In the genomic region with DNA sequence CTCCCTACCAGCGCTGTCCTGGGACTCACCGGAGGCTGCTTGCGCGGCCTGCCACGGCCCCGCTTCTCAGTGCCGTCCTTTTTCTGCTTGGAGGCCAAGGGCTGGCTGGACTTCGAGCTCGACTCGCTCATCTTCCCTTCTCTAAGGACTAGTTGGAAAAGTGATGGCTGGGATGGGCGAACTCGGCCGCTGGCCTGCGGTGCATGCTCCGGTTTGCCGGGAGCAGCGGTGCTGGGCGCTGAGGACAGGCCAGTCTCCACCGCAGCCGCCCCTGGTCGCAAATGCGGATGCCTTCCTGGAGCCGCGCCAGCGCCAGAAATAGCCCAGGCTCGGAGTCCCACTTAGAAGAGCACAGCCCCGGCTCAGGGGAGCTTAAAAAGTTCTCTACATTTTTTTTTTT, we compare ENCODE assay signal across 17 cellular contexts. TPM values are rescaled to one million over a fixed set of nuclear protein-coding genes. Genes with fewer than 3 reads are reported as not detected.
A peak's percentile ranks its signal among the peaks of the same experiment; 100 is the strongest.
DNase-seq lines count a peak whose midpoint lies in the region; ATAC-seq and TF ChIP-seq lines count a peak whose summit lies in the region.
"Had no signal": no experiment of that assay in that cellular context is flagged by ENCODE, and none has a peak within 500 bp of the region (broad histone marks: within the 10 kb centered on the region; RNA-seq: fewer than 3 reads in every experiment).

No MANE protein-coding gene starts in this region.

- 30 to 50% (median 36%) methylated on average over 27 of the region's 27 CpGs for WGBS in heart left ventricle, 4 donors
- WGBS in neuronal stem cell (ENCODE audit: extremely low coverage in 2 of 2, insufficient read length in 2 of 2, insufficient replicate concordance in 1 of 2), 2 donors, result no CpG with 5 or more reads among the region's 27 CpGs

- H2BK12ac ChIP-seq in neuronal stem cell (ENCODE audit: low read length), result peak overlapping the region; percentile 36

- H3K23ac ChIP-seq in neuronal stem cell (ENCODE audit: low read depth, low read length, poor library complexity), result no peak overlapping the region

- peaks cover 2% of the 10 kb centered on the region for H3K79me1 ChIP-seq in neuronal stem cell (ENCODE audit: low read depth, low read length)

- H3K9me3 ChIP-seq in right atrium auricular region (no peaks in the 10 kb centered on the region), heart left ventricle (no peaks in the 10 kb centered on the region), neuronal stem cell (replicated peaks in 1 of 2; ENCODE audit: control insufficient read depth in 2 of 2, insufficient read depth in 1 of 2, low read depth in 1 of 2, low read length in 2 of 2) (peaks cover 0 to 3% of the 10 kb centered on the region in 2 donors)

- H3K27ac ChIP-seq in right atrium auricular region (no peak overlapping the region), heart left ventricle (peak overlapping the region in 2 of 12 donors; percentile 3 to 61), neuronal stem cell (replicated peaks; ENCODE audit: low read length) (no peak overlapping the region)
- H3K27ac ChIP-seq: PC-9 had no signal

- no peak overlapping the region for H2BK15ac ChIP-seq in neuronal stem cell (ENCODE audit: low read length)

- peak; percentile 37 for ATAC-seq in Right ventricle myocardium superior (ENCODE audit: poor library complexity)
- peak in 1 of 4 donors; percentile 29 for ATAC-seq in heart left ventricle

- TF ChIP-seq CTCF in right atrium auricular region (IDR thresholded peaks at IDR 0.05) (no peak), heart left ventricle (IDR thresholded peaks at IDR 0.05) (no peak)

- H3K9ac ChIP-seq in neuronal stem cell (ENCODE audit: low read depth, low read length, poor library complexity), result no peak overlapping the region

- no peak overlapping the region for H4K8ac ChIP-seq in neuronal stem cell (ENCODE audit: low read depth, low read length)

- H3K4ac ChIP-seq in neuronal stem cell (ENCODE audit: low read length), result no peak overlapping the region

- H3K36me3 ChIP-seq in right atrium auricular region (no peaks in the 10 kb centered on the region), heart left ventricle (no peaks in the 10 kb centered on the region), neuronal stem cell (replicated peaks in 1 of 2; ENCODE audit: control insufficient read depth in 2 of 2, insufficient read depth in 2 of 2, low read length in 2 of 2) (no peaks in the 10 kb centered on the region)

- H2BK5ac ChIP-seq in neuronal stem cell (ENCODE audit: low read length), result no peak overlapping the region

- H2AFZ ChIP-seq in neuronal stem cell (ENCODE audit: low read length), result no peak overlapping the region
- H2AFZ ChIP-seq: PC-9 had no signal

- H3K4me3 ChIP-seq in right atrium auricular region, result no peak overlapping the region
- peak overlapping the region in 4 of 12 donors; percentile 12 to 23 (median 15) for H3K4me3 ChIP-seq in heart left ventricle
- H3K4me3 ChIP-seq in neuronal stem cell (ENCODE audit: low read length in 2 of 2), result no peak overlapping the region
- H3K4me3 ChIP-seq: PC-9 had no signal

- no peak overlapping the region for H3K14ac ChIP-seq in neuronal stem cell (ENCODE audit: low read length)

- no peak overlapping the region for H2BK120ac ChIP-seq in neuronal stem cell (ENCODE audit: low read depth, low read length)

- H3K4me2 ChIP-seq in neuronal stem cell (ENCODE audit: insufficient read depth, low read length, poor library complexity, severe bottlenecking), result no peak overlapping the region
- H3K4me2 ChIP-seq: PC-9 had no signal

- no peak overlapping the region for H3K18ac ChIP-seq in neuronal stem cell (ENCODE audit: low read length)

- DNase-seq in Right ventricle myocardium superior (peak; percentile 84), right atrium auricular region (ENCODE audit: low spot score) (no peak), heart left ventricle (peak; percentile 76 to 89 (median 84)), neuronal stem cell (ENCODE audit: low spot score) (no peak), DMS 273 (lab: John Stamatoyannopoulos, UW; ENCODE audit: unreplicated experiment) (no peak), erythroblast (lab: John Stamatoyannopoulos, UW) (no peak), UCSD-AML1 (lab: John Stamatoyannopoulos, UW; ENCODE audit: unreplicated experiment) (no peak)
- no peak for DNase-seq in activated effector memory CD4-positive, alpha-beta T cell treated with anti-CD3 and anti-CD28 coated beads, Interleukin-2, amount 50 U/mL, for 16 hours
- DNase-seq: C1 segment of cervical spinal cord, DMS 273 treated with DMSO at 0.1 percent for 48 hours, GDM1, HFFc6, KG1, NCI-H1092, NCI-H2081 treated with DMSO at 0.1 percent for 48 hours, NCI-H510A treated with DMSO at 0.1 percent for 48 hours, PC-9 had no signal

- H3K4me1 ChIP-seq in right atrium auricular region, result peaks cover 0 to 44% of the 10 kb centered on the region in 2 donors
- H3K4me1 ChIP-seq in heart left ventricle, result peaks cover 0 to 59% (median 28%) of the 10 kb centered on the region in 12 donors
- peaks cover 0 to 9% of the 10 kb centered on the region in 2 donors for H3K4me1 ChIP-seq in neuronal stem cell (ENCODE audit: control insufficient read depth in 2 of 2, insufficient read depth in 1 of 2, low read depth in 1 of 2, low read length in 2 of 2)

- TF ChIP-seq POLR2A in heart left ventricle (IDR thresholded peaks at IDR 0.05) (no peak), erythroblast (IDR thresholded peaks at IDR 0.05; ENCODE audit: low read length) (no peak)

- no peaks in the 10 kb centered on the region for H3K27me3 ChIP-seq in right atrium auricular region
- H3K27me3 ChIP-seq in heart left ventricle, result no peaks in the 10 kb centered on the region
- no peaks in the 10 kb centered on the region for H3K27me3 ChIP-seq in neuronal stem cell (ENCODE audit: control insufficient read depth in 3 of 3, insufficient read depth in 3 of 3, low read depth in 1 of 3, low read length in 3 of 3)

- intact Hi-C loops in Right ventricle myocardium superior (cut with DNase I), result no loop called here
- intact Hi-C loops in heart left ventricle (cut with DNase I), result loop anchor here in 1 of 10 donors (5.0 kb wide), 1 partner anchor 39 kb away; the partner anchor contains the start of genes INO80B and WBP1

- no peak overlapping the region for H2AK5ac ChIP-seq in neuronal stem cell (ENCODE audit: low read depth, low read length)

- no peak overlapping the region for H4K91ac ChIP-seq in neuronal stem cell (ENCODE audit: low read depth, low read length, poor library complexity)

RNA-seq across cellular contexts. Expression of gene C2orf81, which starts 3.1 kb away (rescaled TPM):
- total RNA-seq in Right ventricle myocardium superior, result 0.62 TPM
- 1 to 10 TPM in 1 of 2 donors, under 1 TPM in 1; 0.94 to 1.0 TPM for total RNA-seq in right atrium auricular region
- total RNA-seq in heart left ventricle, result 1 to 10 TPM in 3 of 9 donors, under 1 TPM in 6; 0.48 to 2.3 (median 0.85) TPM
- 1 to 10 TPM in 1 of 2 donors, under 1 TPM in 1; 0.91 to 1.1 TPM for polyA plus RNA-seq in heart left ventricle
- 9.5 TPM for polyA plus RNA-seq in neuronal stem cell (2013, experiment 1 of 2)
- 9.0 TPM for polyA plus RNA-seq in neuronal stem cell (2013, experiment 2 of 2)

RNA-seq across cellular contexts. Expression of gene WDR54, which starts 3.2 kb away (rescaled TPM):
- 2.2 TPM for total RNA-seq in Right ventricle myocardium superior
- 1 to 10 TPM in 1 of 2 donors, under 1 TPM in 1; 0.67 to 7.5 TPM for total RNA-seq in right atrium auricular region
- 1 to 10 TPM; 1.5 to 5.1 (median 3.0) TPM for total RNA-seq in heart left ventricle
- polyA plus RNA-seq in heart left ventricle, result 1 to 10 TPM; 1.4 to 6.5 TPM
- polyA plus RNA-seq in neuronal stem cell (2013, experiment 1 of 2), result 53.6 TPM
- 50.0 TPM for polyA plus RNA-seq in neuronal stem cell (2013, experiment 2 of 2)

RNA-seq across cellular contexts. Expression of gene RTKN, which starts 23.4 kb away (rescaled TPM):
- 17.8 TPM for total RNA-seq in Right ventricle myocardium superior
- 10 to 100 TPM; 10.4 to 15.3 TPM for total RNA-seq in right atrium auricular region
- 10 to 100 TPM; 10.9 to 19.6 (median 15.3) TPM for total RNA-seq in heart left ventricle
- polyA plus RNA-seq in heart left ventricle, result 10 to 100 TPM; 18.0 to 27.6 TPM
- polyA plus RNA-seq in neuronal stem cell (2013, experiment 1 of 2), result 20.6 TPM
- polyA plus RNA-seq in neuronal stem cell (2013, experiment 2 of 2), result 20.1 TPM

RNA-seq across cellular contexts. Expression of gene INO80B, which starts 36.6 kb away (rescaled TPM):
- 19.6 TPM for total RNA-seq in Right ventricle myocardium superior
- total RNA-seq in right atrium auricular region, result 10 to 100 TPM; 10.4 to 14.6 TPM
- total RNA-seq in heart left ventricle, result 10 to 100 TPM; 11.7 to 29.2 (median 21.3) TPM
- 10 to 100 TPM; 26.1 to 28.5 TPM for polyA plus RNA-seq in heart left ventricle
- polyA plus RNA-seq in neuronal stem cell (2013, experiment 1 of 2), result 17.7 TPM
- polyA plus RNA-seq in neuronal stem cell (2013, experiment 2 of 2), result 17.8 TPM

RNA-seq across cellular contexts. Expression of gene DCTN1, which starts 38.2 kb away (rescaled TPM):
- total RNA-seq in Right ventricle myocardium superior (149 TPM), right atrium auricular region (100 to 1,000 TPM in 1 of 2 donors, 10 to 100 TPM in 1; 86.5 to 102 TPM), heart left ventricle (100 to 1,000 TPM; 129 to 376 (median 211) TPM)
- 100 to 1,000 TPM; 149 to 171 TPM for polyA plus RNA-seq in heart left ventricle
- polyA plus RNA-seq in neuronal stem cell (2013, experiment 1 of 2), result 127 TPM
- polyA plus RNA-seq in neuronal stem cell (2013, experiment 2 of 2), result 131 TPM

Comparison
In these comparisons a context has a peak if more than half of its experiments do, and no peak if none do; other contexts are left out.
1. DNase-seq: peak in Right ventricle myocardium superior (single experiment) and heart left ventricle (5 of 5); none in right atrium auricular region (single experiment), neuronal stem cell (single experiment), DMS 273 (single experiment), activated effector memory CD4-positive, alpha-beta T cell treated with anti-CD3 and anti-CD28 coated beads, Interleukin-2, amount 50 U/mL, for 16 hours (single experiment), erythroblast (0 of 2) and UCSD-AML1 (single experiment).